Comparison of ENCODE assay signal across 11 cellular contexts in the genomic region with DNA sequence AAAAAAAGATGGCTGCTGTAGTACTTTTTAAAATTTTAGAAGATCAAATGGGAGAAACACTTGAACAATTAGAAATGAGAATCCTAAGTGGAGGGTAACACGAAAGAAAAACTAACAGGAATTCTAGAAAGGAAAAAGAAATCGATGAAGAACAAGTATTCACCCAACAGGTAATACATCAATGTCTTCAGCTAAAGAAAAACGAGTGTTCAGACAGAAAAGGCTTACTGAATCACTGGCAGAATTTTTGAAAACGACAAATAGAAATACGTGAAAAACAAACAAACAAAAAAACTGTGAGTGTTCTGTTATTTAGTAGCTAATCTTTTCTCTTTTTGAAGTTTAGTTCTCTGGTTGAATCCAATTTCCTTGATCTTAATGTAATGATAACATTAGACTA. TPM values are rescaled to one million over a fixed set of nuclear protein-coding genes. Genes with fewer than 3 reads are reported as not detected.
DNase-seq lines count a peak whose midpoint lies in the region; ATAC-seq and TF ChIP-seq lines count a peak whose summit lies in the region.
"Had no signal": no experiment of that assay in that cellular context is flagged by ENCODE, and none has a peak within 500 bp of the region (broad histone marks: within the 10 kb centered on the region; RNA-seq: fewer than 3 reads in every experiment).

No MANE protein-coding gene starts in this region.

- H3K4me1 ChIP-seq in IMR-90 (ENCODE audit: control insufficient read depth, insufficient read depth, low read length) = peaks cover 9% of the 10 kb centered on the region
- H3K4me1 ChIP-seq in body of pancreas = peaks cover 16% of the 10 kb centered on the region

- H3K4me1 Mint-ChIP-seq in T-helper 1 cell treated with Interleukin-12 subunit alpha and Interleukin-12 subunit beta and Interleukin-4 antibody, amounts not matched to agents 30 μg/mL and 1 μg/mL, for 36 hours (ENCODE audit: low read depth) = peaks cover 48% of the 10 kb centered on the region
- H3K4me1 Mint-ChIP-seq in activated T-helper 17 cell treated with anti-CD3 and anti-CD28 coated beads, Interleukin-2, amount 50 U/mL, for 72 hours = peaks cover 36% of the 10 kb centered on the region
- peaks cover 58% of the 10 kb centered on the region for H3K4me1 Mint-ChIP-seq in nephron progenitor cell

- H4K8ac ChIP-seq in IMR-90 (ENCODE audit: low read depth in 2 of 2, low read length in 2 of 2) = no peak overlapping the region

- dilution Hi-C loops in IMR-90 (cut with HindIII; ENCODE audit: low sequenced_read_pairs, unreplicated experiment) = no loop called here

- peak overlapping the region; percentile 60 for H3K4me3 Mint-ChIP-seq in T-helper 1 cell treated with Interleukin-12 subunit alpha and Interleukin-12 subunit beta and Interleukin-4 antibody, amounts not matched to agents 30 μg/mL and 1 μg/mL, for 36 hours
- H3K4me3 Mint-ChIP-seq in activated T-helper 17 cell treated with anti-CD3 and anti-CD28 coated beads, Interleukin-2, amount 50 U/mL, for 72 hours = peak overlapping the region; percentile 97
- H3K4me3 Mint-ChIP-seq in nephron progenitor cell = peak overlapping the region; percentile 98

- no peak overlapping the region for H2BK120ac ChIP-seq in IMR-90 (ENCODE audit: low read depth, low read length)

- no peak overlapping the region for H2AK5ac ChIP-seq in IMR-90 (ENCODE audit: low read depth, low read length)

- ATAC-seq in IMR-90 (ENCODE audit: low read depth) (no peak), GM18858 (IDR thresholded peaks at IDR 0.05; ENCODE audit: unreplicated experiment) (no peak), body of pancreas (no peak)
- no peak for ATAC-seq in activated T-helper 17 cell treated with anti-CD3 and anti-CD28 coated beads, Interleukin-2, amount 50 U/mL, for 72 hours (replicated peaks)

- peaks cover 21 to 42% of the 10 kb centered on the region in 2 experiments for H3K79me1 ChIP-seq in IMR-90 (ENCODE audit: low read depth in 1 of 2, low read length in 2 of 2)

- H3K9me3 ChIP-seq in IMR-90 (ENCODE audit: control insufficient read depth, insufficient read depth, low read length) (no peaks in the 10 kb centered on the region), body of pancreas (no peaks in the 10 kb centered on the region)

- no peak for DNase-seq in T-helper 1 cell
- DNase-seq in IMR-90 = no peak
- DNase-seq in nephron progenitor cell = no peak
- DNase-seq in iPS-NIHi7 (ENCODE audit: extremely low spot score) = no peak
- DNase-seq in body of pancreas = no peak
- DNase-seq: GOT3, NCI-H1105 treated with DMSO at 0.1 percent for 48 hours, NCI-H748 treated with DMSO at 0.1 percent for 48 hours had no signal

- H3K36me3 ChIP-seq in IMR-90 (ENCODE audit: control insufficient read depth, insufficient read depth, low read length) (no peaks in the 10 kb centered on the region), body of pancreas (replicated peaks in 1 of 2; ENCODE audit: insufficient read depth in 1 of 2, low read depth in 2 of 2) (no peaks in the 10 kb centered on the region)

- intact Hi-C loops in IMR-90 (cut with micrococcal nuclease) (no loop called here), body of pancreas (cut with DNase I) (no loop called here)

- no peak overlapping the region for H2AK9ac ChIP-seq in IMR-90 (replicated peaks; ENCODE audit: low read depth, low read length, poor library complexity)

- H3K56ac ChIP-seq in IMR-90 (ENCODE audit: extremely low read depth, insufficient read depth, low read length) = no peak overlapping the region

- no peaks in the 10 kb centered on the region for H3K27me3 ChIP-seq in IMR-90 (ENCODE audit: control insufficient read depth, insufficient read depth, low read length)
- H3K27me3 ChIP-seq in body of pancreas = no peaks in the 10 kb centered on the region

- CTCF ChIA-PET in IMR-90 (lab: Yijun Ruan, JAX) = interaction anchor here (0.6 kb wide), 1 partner anchor 10 kb away, joined by 3 read pairs; no protein-coding TSS in a partner anchor

- no peak overlapping the region for H3K27ac ChIP-seq in IMR-90 (ENCODE audit: insufficient read depth, low read length)
- H3K27ac ChIP-seq in body of pancreas = no peak overlapping the region

- no peak overlapping the region for H3K18ac ChIP-seq in IMR-90 (ENCODE audit: low read depth, low read length)

- in situ Hi-C loops in IMR-90 (cut with MboI; ENCODE audit: low sequenced_read_pairs) = no loop called here

- H2BK5ac ChIP-seq in IMR-90 (ENCODE audit: low read depth, low read length, poor library complexity, severe bottlenecking) = no peak overlapping the region

- no CpG with 5 or more reads among the region's 5 CpGs for WGBS in IMR-90 (ENCODE audit: extremely low coverage in 2 of 2, insufficient read length in 1 of 2), 2 experiments
- 33 to 45% methylated on average over 5 of the region's 5 CpGs for WGBS in body of pancreas, 2 donors

- H3K9me1 ChIP-seq in IMR-90 (ENCODE audit: insufficient read depth, low read length) = peaks cover 4% of the 10 kb centered on the region; the same call in 1 of the 2 replicates

- H3K14ac ChIP-seq in IMR-90 (replicated peaks; ENCODE audit: low read depth, low read length) = no peak overlapping the region

- H2BK15ac ChIP-seq in IMR-90 (ENCODE audit: low read depth, low read length) = no peak overlapping the region

- POLR2A ChIA-PET in IMR-90 (lab: Charles Lee; ENCODE audit: unreplicated experiment) = interaction anchor here (0.5 kb wide), 1 partner anchor 1006 kb away, joined by 4 read pairs; no protein-coding TSS in a partner anchor

- H2BK20ac ChIP-seq in IMR-90 (ENCODE audit: low read depth, low read length) = no peak overlapping the region

- BruUV-seq in IMR-90 (replicated peaks; lab: Mats Ljungman, UMichigan) = no TSS peak

- H4K91ac ChIP-seq in IMR-90 (ENCODE audit: insufficient read depth, low read depth, low read length) = no peak overlapping the region

- H3K4me2 ChIP-seq in IMR-90 (ENCODE audit: low read depth, low read length) = peak overlapping the region; percentile 33; the same call in 1 of the 2 replicates

- H3K27ac Mint-ChIP-seq in T-helper 1 cell treated with Interleukin-12 subunit alpha and Interleukin-12 subunit beta and Interleukin-4 antibody, amounts not matched to agents 30 μg/mL and 1 μg/mL, for 36 hours = peak overlapping the region; percentile 62
- H3K27ac Mint-ChIP-seq in activated T-helper 17 cell treated with anti-CD3 and anti-CD28 coated beads, Interleukin-2, amount 50 U/mL, for 72 hours = peak overlapping the region; percentile 98
- H3K27ac Mint-ChIP-seq in nephron progenitor cell = no peak overlapping the region

- no peak overlapping the region for H3K4me3 ChIP-seq in IMR-90 (ENCODE audit: insufficient read depth, low read depth, low read length)
- no peak overlapping the region for H3K4me3 ChIP-seq in body of pancreas

- no peaks in the 10 kb centered on the region for H3K27me3 Mint-ChIP-seq in T-helper 1 cell treated with Interleukin-12 subunit alpha and Interleukin-12 subunit beta and Interleukin-4 antibody, amounts not matched to agents 30 μg/mL and 1 μg/mL, for 36 hours (ENCODE audit: low read depth)
- no peaks in the 10 kb centered on the region for H3K27me3 Mint-ChIP-seq in activated T-helper 17 cell treated with anti-CD3 and anti-CD28 coated beads, Interleukin-2, amount 50 U/mL, for 72 hours
- H3K27me3 Mint-ChIP-seq in nephron progenitor cell (ENCODE audit: low read depth, poor library complexity) = no peaks in the 10 kb centered on the region

- TF ChIP-seq CTCF in IMR-90 (conservative IDR thresholded peaks at IDR 0.05; ENCODE audit: low read depth, low read length) (no peak), nephron progenitor cell (IDR thresholded peaks at IDR 0.05) (no peak), body of pancreas (IDR thresholded peaks at IDR 0.05) (no peak)

- H2AFZ ChIP-seq in IMR-90 (replicated peaks; ENCODE audit: low read length, poor library complexity) = no peak overlapping the region

- TF ChIP-seq POLR2A in IMR-90 (IDR thresholded peaks at IDR 0.05; ENCODE audit: low read depth, low read length) (no peak), body of pancreas (IDR thresholded peaks at IDR 0.05) (no peak)

- no peak overlapping the region for H3K9ac ChIP-seq in IMR-90 (ENCODE audit: low read depth, low read length)

- peak overlapping the region; percentile 63; the same call in 1 of the 2 replicates for H3K23ac ChIP-seq in IMR-90 (ENCODE audit: low read depth, low read length)

- H4K5ac ChIP-seq in IMR-90 (ENCODE audit: low read depth, low read length) = no peak overlapping the region

- no peak for TF ChIP-seq RAD21 in IMR-90 (IDR thresholded peaks at IDR 0.05; ENCODE audit: low read length)

- H3K36me3 Mint-ChIP-seq in T-helper 1 cell treated with Interleukin-12 subunit alpha and Interleukin-12 subunit beta and Interleukin-4 antibody, amounts not matched to agents 30 μg/mL and 1 μg/mL, for 36 hours (ENCODE audit: low read depth) = peaks cover 26% of the 10 kb centered on the region
- H3K36me3 Mint-ChIP-seq in activated T-helper 17 cell treated with anti-CD3 and anti-CD28 coated beads, Interleukin-2, amount 50 U/mL, for 72 hours (ENCODE audit: low read depth) = peaks cover 72% of the 10 kb centered on the region
- H3K36me3 Mint-ChIP-seq in nephron progenitor cell (ENCODE audit: low read depth) = peaks cover 34% of the 10 kb centered on the region

- no peak overlapping the region for H3K4ac ChIP-seq in IMR-90 (ENCODE audit: low read depth, low read length)

- H4K20me1 ChIP-seq in IMR-90 (ENCODE audit: insufficient read depth, low read length) = no peaks in the 10 kb centered on the region

- no peaks in the 10 kb centered on the region for H3K9me3 Mint-ChIP-seq in T-helper 1 cell treated with Interleukin-12 subunit alpha and Interleukin-12 subunit beta and Interleukin-4 antibody, amounts not matched to agents 30 μg/mL and 1 μg/mL, for 36 hours
- no peaks in the 10 kb centered on the region for H3K9me3 Mint-ChIP-seq in activated T-helper 17 cell treated with anti-CD3 and anti-CD28 coated beads, Interleukin-2, amount 50 U/mL, for 72 hours
- no peaks in the 10 kb centered on the region for H3K9me3 Mint-ChIP-seq in nephron progenitor cell

TF ChIP-seq in IMR-90, 13 proteins besides CTCF, POLR2A, EP300 and RAD21 (continues in another document):
- TF ChIP-seq NFE2L2 (IDR thresholded peaks at IDR 0.05; ENCODE audit: low read depth, low read length) = no peak
- TF ChIP-seq MAFK (IDR thresholded peaks at IDR 0.05; ENCODE audit: low read depth, low read length) = no peak
- no peak for TF ChIP-seq FOS (IDR thresholded peaks at IDR 0.05; ENCODE audit: low read depth, low read length)
- no peak for TF ChIP-seq RFX5 (IDR thresholded peaks at IDR 0.05; ENCODE audit: low read depth, low read length)
- TF ChIP-seq MXI1 (IDR thresholded peaks at IDR 0.05; ENCODE audit: borderline replicate concordance, low read depth, low read length) = no peak
- TF ChIP-seq RCOR1 (IDR thresholded peaks at IDR 0.05; ENCODE audit: insufficient replicate concordance, low read length) = no peak
- no peak for TF ChIP-seq SMC3 (IDR thresholded peaks at IDR 0.05; ENCODE audit: low read depth, low read length)

RNA-seq across cellular contexts. Expression of a gene that starts 1.8 kb away (rescaled TPM):
- total RNA-seq in IMR-90 (2012; rRNA removed) (13.6 and 32.2 TPM in 2 replicates), body of pancreas (under 1 TPM in 1 of 2 donors, not detected in 1; 0.78 TPM)
- 15.2 and 19.0 TPM in 2 replicates for polyA plus RNA-seq in IMR-90 (2012; rRNA removed)
- 1.3 and 2.1 TPM in 2 replicates for polyA plus RNA-seq in IMR-90 (2012; cell fraction: cytosol; rRNA removed)
- 0.81 and 3.5 TPM in 2 replicates for polyA plus RNA-seq in IMR-90 (2012; cell fraction: nucleus; rRNA removed; ENCODE audit: low replicate concordance)
- 10 to 100 TPM; 61.0 to 89.7 TPM for total RNA-seq in activated T-helper 17 cell treated with anti-CD3 and anti-CD28 coated beads, Interleukin-2, amount 50 U/mL, for 72 hours
